13 cellular contexts compared by ENCODE assay signal in genomic region chr10:79074732-79075131, GRCh38. TPM values are rescaled to one million over a fixed set of nuclear protein-coding genes. Genes with fewer than 3 reads are reported as not detected.
DNase-seq lines count a peak whose midpoint lies in the region; ATAC-seq, FAIRE-seq and TF ChIP-seq lines count a peak whose summit lies in the region.
"Had no signal": no experiment of that assay in that cellular context is flagged by ENCODE, and none has a peak within 500 bp of the region (broad histone marks: within the 10 kb centered on the region; RNA-seq: fewer than 3 reads in every experiment).

No MANE protein-coding gene starts in this region.

- H3K4me2 ChIP-seq in HepG2 (ENCODE audit: low read depth, low read length) = peak overlapping the region; percentile 60

- TF ChIP-seq RAD21 in HepG2 (CRISPR knock-in tag; IDR thresholded peaks at IDR 0.05) = no peak

- peak overlapping the region; percentile 14 for H3K27ac ChIP-seq in KOPT-K1 (ENCODE audit: low read depth, low read length, poor library complexity, severe bottlenecking)
- H3K27ac ChIP-seq in HepG2 (ENCODE audit: extremely low read length, insufficient read depth, low read length) = peak overlapping the region; percentile 91
- H3K27ac ChIP-seq in stomach = peak overlapping the region; percentile 77 to 99 (median 98)

- H3K27me3 Mint-ChIP-seq in T-helper 17 cell = no peaks in the 10 kb centered on the region

- no peak overlapping the region for H3K4me3 ChIP-seq in HepG2 (replicated peaks in 1 of 3; ENCODE audit: insufficient read depth in 1 of 3, low read depth in 2 of 3, low read length in 3 of 3)
- no peak overlapping the region for H3K4me3 ChIP-seq in stomach

- peak overlapping the region; percentile 29 for H3K27ac Mint-ChIP-seq in T-helper 17 cell
- H3K27ac Mint-ChIP-seq: activated CD4-positive, alpha-beta T cell treated with anti-CD3 and anti-CD28 coated beads, Interleukin-2, amount 10 ng/mL, durations not matched to agents 7 days and 5 days had no signal

- no peak for FAIRE-seq in HepG2 (lab: Jason Lieb, UNC)

- H3K36me3 Mint-ChIP-seq in T-helper 17 cell (ENCODE audit: low read depth) = no peaks in the 10 kb centered on the region

- H4K20me1 ChIP-seq in HepG2 (ENCODE audit: insufficient read depth, low read length) = peaks cover 88% of the 10 kb centered on the region

- peaks cover 96% of the 10 kb centered on the region for H3K79me2 ChIP-seq in HepG2 (ENCODE audit: insufficient read depth, low read length)

- POLR2A ChIA-PET in HepG2 (lab: Yijun Ruan, JAX) = interaction anchor here (1.4 to 3.6 kb wide), 5 partner anchors 15 to 114 kb away, joined by 3 to 20 read pairs (median 8); no protein-coding TSS in a partner anchor

- no peaks in the 10 kb centered on the region; a peak in 1 of 5 replicates for H3K27me3 ChIP-seq in HepG2 (ENCODE audit: control insufficient read depth in 1 of 2, insufficient read depth in 2 of 2, low read length in 2 of 2)
- no peaks in the 10 kb centered on the region for H3K27me3 ChIP-seq in stomach

- no peak overlapping the region; the same call in 1 of the 2 replicates for H3K9ac ChIP-seq in HepG2 (ENCODE audit: insufficient read depth, low read depth, low read length)

- CTCF ChIA-PET in HepG2 (lab: Yijun Ruan, JAX; ENCODE audit: low intra/inter-chr PET ratio, low total read pairs) = no interaction called here

- TF ChIP-seq CTCF in HepG2 (CRISPR knock-in tag; IDR thresholded peaks at IDR 0.05) (no peak), stomach (IDR thresholded peaks at IDR 0.05) (no peak)

- H3K4me3 Mint-ChIP-seq in T-helper 17 cell = no peak overlapping the region
- H3K4me3 Mint-ChIP-seq: activated CD4-positive, alpha-beta T cell treated with anti-CD3 and anti-CD28 coated beads, Interleukin-2, amount 10 ng/mL, durations not matched to agents 7 days and 5 days had no signal

- ATAC-seq in T-helper 17 cell = no peak
- ATAC-seq in HepG2 = no peak
- ATAC-seq in GM19351 (IDR thresholded peaks at IDR 0.05; ENCODE audit: unreplicated experiment) = no peak

- peaks cover 4% of the 10 kb centered on the region; the same call in 1 of the 2 replicates for H3K36me3 ChIP-seq in KOPT-K1 (ENCODE audit: insufficient read depth, low read length)
- H3K36me3 ChIP-seq in HepG2 (replicated peaks in 1 of 2; ENCODE audit: control insufficient read depth in 1 of 2, insufficient read depth in 2 of 2, low read length in 2 of 2) = peaks cover 0 to 6% of the 10 kb centered on the region in 2 experiments; a peak in 2 of 5 replicates
- H3K36me3 ChIP-seq in stomach = no peaks in the 10 kb centered on the region

- no peak for TF ChIP-seq POLR2A in HepG2 (IDR thresholded peaks at IDR 0.05; ENCODE audit: insufficient read depth in 1 of 2, low read depth in 2 of 2, low read length in 2 of 2)
- no peak for TF ChIP-seq POLR2A in stomach (IDR thresholded peaks at IDR 0.05)

- H3K4me1 ChIP-seq in HepG2 (ENCODE audit: insufficient read depth, low read length) (peaks cover 85% of the 10 kb centered on the region), stomach (peaks cover 85 to 95% (median 85%) of the 10 kb centered on the region in 4 donors)

- 67% methylated on average over 1 of the region's 4 CpGs for WGBS in HepG2 (ENCODE audit: low lambda C conversion rate)
- WGBS in stomach, 5 donors = 22 to 52% (median 34%) methylated on average over 3 to 4 of the region's 4 CpGs

- no TSS peak for BruUV-seq in HepG2 (replicated peaks; lab: Mats Ljungman, UMichigan)

- H2AFZ ChIP-seq in HepG2 (ENCODE audit: low read length) = no peak overlapping the region

- DNase-seq in T-helper 17 cell (no peak), HepG2 (ENCODE audit: low spot score) (no peak), stomach (peak; percentile 86), NCI-H1930 (lab: John Stamatoyannopoulos, UW) (no peak), NAMALWA (ENCODE audit: low spot score) (no peak)
- DNase-seq: activated CD4-positive, alpha-beta T cell treated with anti-CD3 and anti-CD28 coated beads, Interleukin-2, amount 10 ng/mL, durations not matched to agents 7 days and 5 days; activated naive CD4-positive, alpha-beta T cell; midbrain; MM.1S; NCI-H774; SW 1271 had no signal

- intact Hi-C loops in HepG2 (cut with micrococcal nuclease; ENCODE audit: unreplicated experiment) (loop anchor here (5.0 kb wide), 1 partner anchor 33 kb away; no protein-coding TSS in a partner anchor), stomach (cut with DNase I; ENCODE audit: low total_unique reads) (loop anchor here (10.0 kb wide), 2 partner anchors 60 to 120 kb away; no protein-coding TSS in a partner anchor)

- peaks cover 49% of the 10 kb centered on the region for H3K4me1 Mint-ChIP-seq in T-helper 17 cell

- TF ChIP-seq EP300 in HepG2 (IDR thresholded peaks at IDR 0.05; ENCODE audit: low read depth in 2 of 2, low read length in 2 of 2) (no peak), HepG2 (CRISPR knock-in tag; IDR thresholded peaks at IDR 0.05; ENCODE audit: borderline replicate concordance) (no peak), stomach (IDR thresholded peaks at IDR 0.05) (no peak)

- in situ Hi-C loops in HepG2 (cut with HindIII; ENCODE audit: extremely low pct_ligation_motif_present, low pct_unique_long_range_greater_than_20kb) = loop anchor here (25.0 kb wide), 1 partner anchor 113 kb away; no protein-coding TSS in a partner anchor

- H3K9me3 ChIP-seq in KOPT-K1 (ENCODE audit: insufficient read depth, low read length, poor library complexity, severe bottlenecking) (no peaks in the 10 kb centered on the region), T-helper 17 cell (ENCODE audit: control insufficient read depth, low read length, poor library complexity, severe bottlenecking) (no peaks in the 10 kb centered on the region), HepG2 (ENCODE audit: low read length) (no peaks in the 10 kb centered on the region), stomach (no peaks in the 10 kb centered on the region)

TF ChIP-seq in HepG2, 621 proteins besides CTCF, POLR2A, EP300 and RAD21 (continues in another document):
- TF ChIP-seq, protein P1, sequence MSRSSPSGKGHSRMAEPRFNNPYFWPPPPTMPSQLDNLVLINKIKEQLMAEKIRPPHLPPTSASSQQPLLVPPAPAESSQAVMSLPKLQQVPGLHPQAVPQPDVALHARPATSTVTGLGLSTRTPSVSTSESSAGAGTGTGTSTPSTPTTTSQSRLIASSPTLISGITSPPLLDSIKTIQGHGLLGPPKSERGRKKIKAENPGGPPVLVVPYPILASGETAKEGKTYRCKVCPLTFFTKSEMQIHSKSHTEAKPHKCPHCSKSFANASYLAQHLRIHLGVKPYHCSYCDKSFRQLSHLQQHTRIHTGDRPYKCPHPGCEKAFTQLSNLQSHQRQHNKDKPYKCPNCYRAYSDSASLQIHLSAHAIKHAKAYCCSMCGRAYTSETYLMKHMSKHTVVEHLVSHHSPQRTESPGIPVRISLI (CRISPR knock-in tag; IDR thresholded peaks at IDR 0.05; ENCODE audit: borderline replicate concordance) = no peak
- TF ChIP-seq, protein P2, sequence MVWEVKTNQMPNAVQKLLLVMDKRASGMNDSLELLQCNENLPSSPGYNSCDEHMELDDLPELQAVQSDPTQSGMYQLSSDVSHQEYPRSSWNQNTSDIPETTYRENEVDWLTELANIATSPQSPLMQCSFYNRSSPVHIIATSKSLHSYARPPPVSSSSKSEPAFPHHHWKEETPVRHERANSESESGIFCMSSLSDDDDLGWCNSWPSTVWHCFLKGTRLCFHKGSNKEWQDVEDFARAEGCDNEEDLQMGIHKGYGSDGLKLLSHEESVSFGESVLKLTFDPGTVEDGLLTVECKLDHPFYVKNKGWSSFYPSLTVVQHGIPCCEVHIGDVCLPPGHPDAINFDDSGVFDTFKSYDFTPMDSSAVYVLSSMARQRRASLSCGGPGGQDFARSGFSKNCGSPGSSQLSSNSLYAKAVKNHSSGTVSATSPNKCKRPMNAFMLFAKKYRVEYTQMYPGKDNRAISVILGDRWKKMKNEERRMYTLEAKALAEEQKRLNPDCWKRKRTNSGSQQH (CRISPR knock-in tag; IDR thresholded peaks at IDR 0.05; ENCODE audit: low read depth) = no peak
- no peak for TF ChIP-seq GLI4 (CRISPR knock-in tag; IDR thresholded peaks at IDR 0.05; ENCODE audit: borderline replicate concordance)
- no peak for TF ChIP-seq BRF2 (CRISPR knock-in tag; IDR thresholded peaks at IDR 0.05)
- no peak for TF ChIP-seq PAWR (CRISPR knock-in tag; IDR thresholded peaks at IDR 0.05; ENCODE audit: borderline replicate concordance)

RNA-seq across cellular contexts. Expression of gene ZMIZ1, which starts 6.0 kb away (rescaled TPM):
- total RNA-seq in T-helper 17 cell (10 to 100 TPM; 30.0 to 34.0 TPM), HepG2 (2016; rRNA removed; fragmentation: Illumina TruSeq; extraction: Trizol) (5.3 and 11.0 TPM in 2 replicates), stomach (100 to 1,000 TPM in 1 of 5 donors, 10 to 100 TPM in 4; 25.9 to 103 (median 67.7) TPM)
- total RNA-seq in HepG2 (2016; cell fraction: cytosol; rRNA removed; fragmentation: Illumina TruSeq; extraction: Trizol; ENCODE audit: low read depth) = 2.3 and 2.6 TPM in 2 replicates
- 5.2 and 10.5 TPM in 2 replicates for total RNA-seq in HepG2 (2016; cell fraction: insoluble cytoplasmic fraction; rRNA removed; fragmentation: Illumina TruSeq; extraction: Trizol)
- total RNA-seq in HepG2 (2016; cell fraction: membrane; rRNA removed; fragmentation: Illumina TruSeq; extraction: Trizol) = 7.0 and 7.7 TPM in 2 replicates
- 9.9 and 13.1 TPM in 2 replicates for total RNA-seq in HepG2 (2016; cell fraction: nucleus; rRNA removed; fragmentation: Illumina TruSeq; extraction: Trizol)
- polyA plus RNA-seq in HepG2 (2011; rRNA removed) (8.8 and 10.2 TPM in 2 replicates), stomach (10 to 100 TPM; 17.7 to 20.2 (median 18.2) TPM)
- polyA plus RNA-seq in HepG2 (2011; cell fraction: cytosol; rRNA removed) = 7.4 TPM in 2 replicates
- polyA plus RNA-seq in HepG2 (2011; cell fraction: nucleus; rRNA removed) = 42.1 and 46.0 TPM in 2 replicates
- 22.4 and 32.5 TPM in 2 replicates for polyA plus RNA-seq in HepG2 (2012)
- 0.69 and 1.1 TPM in 2 replicates for polyA plus RNA-seq in HepG2 (2016; cell fraction: cytosol; fragmentation: Illumina TruSeq; extraction: Trizol; ENCODE audit: low read depth)
- 16.0 and 20.6 TPM in 2 replicates for polyA plus RNA-seq in HepG2 (2016; cell fraction: insoluble cytoplasmic fraction; fragmentation: Illumina TruSeq; extraction: Trizol; ENCODE audit: low read depth)
- polyA plus RNA-seq in HepG2 (2016; cell fraction: membrane; fragmentation: Illumina TruSeq; extraction: Trizol; ENCODE audit: low read depth) = 2.4 and 3.8 TPM in 2 replicates
- 25.8 and 26.9 TPM in 2 replicates for polyA plus RNA-seq in HepG2 (2016; cell fraction: nucleus; fragmentation: Illumina TruSeq; extraction: Trizol; ENCODE audit: insufficient read depth, low read depth)
- 7.8 and 28.6 TPM in 2 replicates for polyA minus RNA-seq in HepG2 (2011; rRNA and poly(A)+ RNA removed; ENCODE audit: low replicate concordance)
- 19.5 and 20.1 TPM in 2 replicates for polyA minus RNA-seq in HepG2 (2011; cell fraction: cytosol; rRNA and poly(A)+ RNA removed)
- polyA minus RNA-seq in HepG2 (2011; cell fraction: nucleus; rRNA and poly(A)+ RNA removed) = 27.4 and 29.2 TPM in 2 replicates

Comparison
In these comparisons a context has a peak if more than half of its experiments do, and no peak if none do; other contexts are left out.
1. H3K27ac ChIP-seq: peak in every context shown above with its lines; median percentile 98 in stomach; 91 in HepG2; 14 in KOPT-K1.